24 cellular contexts compared by ENCODE assay signal in genomic region chr5:83277953-83278352, GRCh38.
DNase-seq lines count a peak whose midpoint lies in the region; ATAC-seq, FAIRE-seq and TF ChIP-seq lines count a peak whose summit lies in the region.
"Had no signal": no experiment of that assay in that cellular context is flagged by ENCODE, and none has a peak within 500 bp of the region (broad histone marks: within the 10 kb centered on the region; RNA-seq: fewer than 3 reads in every experiment).

No MANE protein-coding gene starts in this region.

- ATAC-seq in GM19463 (IDR thresholded peaks at IDR 0.05; ENCODE audit: unreplicated experiment) (peak; percentile 88), HG03097 (IDR thresholded peaks at IDR 0.05; ENCODE audit: low FRiP score, unreplicated experiment) (peak; percentile 65)
- ATAC-seq: T-cell had no signal

- H3K27me3 Mint-ChIP-seq in chondrocyte (ENCODE audit: low read depth): no peaks in the 10 kb centered on the region
- H3K27me3 Mint-ChIP-seq: dendritic cell treated with granulocyte-macrophage colony-stimulating factor and Interleukin-4, amounts not matched to agents 40 ng/mL and 50 ng/mL, for 4 days; T-cell had no signal

- H3K27me3 ChIP-seq in thyroid gland: no peaks in the 10 kb centered on the region
- H3K27me3 ChIP-seq: breast epithelium, vagina had no signal

- TF ChIP-seq CTCF in thyroid gland (IDR thresholded peaks at IDR 0.05): no peak
- TF ChIP-seq CTCF in chondrocyte (IDR thresholded peaks at IDR 0.05): no peak

- 92 to 95% methylated on average over 2 of the region's 2 CpGs for WGBS in thyroid gland, 2 donors

- FAIRE-seq in GM18507 (lab: Jason Lieb, UNC) (peak; percentile 69), RCC 7860 (lab: Jason Lieb, UNC) (peak; percentile 84)
- FAIRE-seq: GM12892 had no signal

- no peak overlapping the region for H3K27ac Mint-ChIP-seq in chondrocyte (ENCODE audit: unreplicated experiment)
- H3K27ac Mint-ChIP-seq: dendritic cell treated with granulocyte-macrophage colony-stimulating factor and Interleukin-4, amounts not matched to agents 40 ng/mL and 50 ng/mL, for 4 days; T-cell had no signal

- peaks cover 1% of the 10 kb centered on the region for H3K36me3 Mint-ChIP-seq in chondrocyte (ENCODE audit: low read depth)

- H3K4me1 ChIP-seq in thyroid gland: no peaks in the 10 kb centered on the region
- H3K4me1 ChIP-seq: breast epithelium, vagina had no signal

- H3K4me1 Mint-ChIP-seq in chondrocyte (ENCODE audit: low read depth): peaks cover 24% of the 10 kb centered on the region
- H3K4me1 Mint-ChIP-seq: T-cell had no signal

- peak; percentile 23 for DNase-seq in GM18507 (ENCODE audit: extremely low spot score, insufficient read length, low read depth)
- peak; percentile 39 for DNase-seq in RCC 7860 (ENCODE audit: low spot score)
- no peak for DNase-seq in stimulated activated CD4-positive, alpha-beta T cell treated with anti-CD3 and anti-CD28 coated beads, Interleukin-2, amount 100 ng/mL, for 24 hours
- no peak for DNase-seq in thyroid gland
- DNase-seq in H4 (ENCODE audit: low spot score): no peak
- DNase-seq in chondrocyte (ENCODE audit: low spot score): no peak
- DNase-seq: activated CD4-positive, alpha-beta T cell treated with anti-CD3 and anti-CD28 coated beads for 48 hours; foreskin fibroblast; hippocampal formation; islet precursor cell; NCI-H1105 treated with DMSO at 0.1 percent for 48 hours; NCI-H2107; NCI-H526 treated with DMSO at 0.1 percent for 48 hours; nucleus accumbens; SHP77 treated with DMSO at 0.1 percent for 48 hours; substantia nigra; T-cell had no signal

- H3K4me3 Mint-ChIP-seq in chondrocyte (ENCODE audit: unreplicated experiment): no peak overlapping the region
- H3K4me3 Mint-ChIP-seq: dendritic cell treated with granulocyte-macrophage colony-stimulating factor and Interleukin-4, amounts not matched to agents 40 ng/mL and 50 ng/mL, for 4 days; T-cell had no signal

- no peaks in the 10 kb centered on the region for H3K36me3 ChIP-seq in thyroid gland
- H3K36me3 ChIP-seq: breast epithelium, vagina had no signal

- no peak overlapping the region for H3K27ac ChIP-seq in thyroid gland
- H3K27ac ChIP-seq: breast epithelium, C4-2B, vagina had no signal

- peaks cover 6% of the 10 kb centered on the region for H3K9me3 Mint-ChIP-seq in chondrocyte (ENCODE audit: low read depth)

- H3K9me3 ChIP-seq in thyroid gland: no peaks in the 10 kb centered on the region
- H3K9me3 ChIP-seq: vagina had no signal

- H3K4me3 ChIP-seq in thyroid gland (replicated peaks in 1 of 3): no peak overlapping the region
- H3K4me3 ChIP-seq: breast epithelium, vagina had no signal

- intact Hi-C loops in thyroid gland (cut with DNase I): no loop called here

- no peak for TF ChIP-seq POLR2A in thyroid gland (IDR thresholded peaks at IDR 0.05)

Comparison
In these comparisons a context has a peak if more than half of its experiments do, and no peak if none do; other contexts are left out.
1. DNase-seq: peak in GM18507 (single experiment) and RCC 7860 (single experiment); none in stimulated activated CD4-positive, alpha-beta T cell treated with anti-CD3 and anti-CD28 coated beads, Interleukin-2, amount 100 ng/mL, for 24 hours (0 of 2), thyroid gland (0 of 2), H4 (single experiment) and chondrocyte (single experiment).